In the genomic region with DNA sequence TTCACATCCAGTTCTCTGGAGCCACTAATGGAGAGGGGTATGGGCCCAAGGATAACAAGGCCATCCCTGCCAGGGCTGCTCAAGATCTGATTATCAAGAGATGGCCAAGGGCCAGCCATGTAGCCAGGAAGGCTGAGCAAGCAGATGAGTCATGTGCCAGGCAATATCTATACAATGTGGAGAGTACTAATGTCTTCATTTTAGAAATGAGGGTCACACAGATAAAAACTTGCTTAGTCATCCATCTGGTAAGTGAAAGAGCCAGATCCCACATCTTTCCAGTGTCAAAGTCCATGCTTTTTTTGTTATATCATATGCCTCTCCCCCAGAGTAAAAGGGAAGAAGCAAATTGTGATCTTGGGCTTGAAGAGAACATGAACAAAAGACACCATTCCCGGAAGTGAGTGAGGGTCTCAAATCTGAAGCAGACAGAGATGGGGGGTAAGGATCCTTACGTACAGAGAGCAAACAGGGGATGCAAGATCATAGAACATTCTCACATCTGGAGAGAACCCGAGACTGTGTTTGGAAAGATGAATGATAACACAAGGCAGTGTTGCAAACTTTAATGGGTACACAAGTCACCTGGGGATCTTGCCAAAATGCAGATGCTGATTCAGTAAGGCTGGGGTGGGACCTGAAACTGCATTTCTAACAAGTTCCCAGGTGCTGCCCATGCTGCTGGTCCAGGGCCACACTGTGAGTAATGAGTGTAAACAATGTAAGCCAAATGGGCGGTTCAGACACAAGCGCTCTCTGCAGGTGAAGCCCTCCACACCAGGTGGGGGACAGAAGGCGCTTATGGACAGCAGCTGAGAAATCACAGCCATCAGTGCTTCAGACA, we compare ENCODE assay signal across 1 cellular context.
TF ChIP-seq lines count a peak whose summit lies in the region.

No MANE protein-coding gene starts in this region.

TF ChIP-seq in K562, 482 proteins besides CTCF, POLR2A, EP300 and RAD21 (continued from another document and continues in another):
- TF ChIP-seq, protein P1, sequence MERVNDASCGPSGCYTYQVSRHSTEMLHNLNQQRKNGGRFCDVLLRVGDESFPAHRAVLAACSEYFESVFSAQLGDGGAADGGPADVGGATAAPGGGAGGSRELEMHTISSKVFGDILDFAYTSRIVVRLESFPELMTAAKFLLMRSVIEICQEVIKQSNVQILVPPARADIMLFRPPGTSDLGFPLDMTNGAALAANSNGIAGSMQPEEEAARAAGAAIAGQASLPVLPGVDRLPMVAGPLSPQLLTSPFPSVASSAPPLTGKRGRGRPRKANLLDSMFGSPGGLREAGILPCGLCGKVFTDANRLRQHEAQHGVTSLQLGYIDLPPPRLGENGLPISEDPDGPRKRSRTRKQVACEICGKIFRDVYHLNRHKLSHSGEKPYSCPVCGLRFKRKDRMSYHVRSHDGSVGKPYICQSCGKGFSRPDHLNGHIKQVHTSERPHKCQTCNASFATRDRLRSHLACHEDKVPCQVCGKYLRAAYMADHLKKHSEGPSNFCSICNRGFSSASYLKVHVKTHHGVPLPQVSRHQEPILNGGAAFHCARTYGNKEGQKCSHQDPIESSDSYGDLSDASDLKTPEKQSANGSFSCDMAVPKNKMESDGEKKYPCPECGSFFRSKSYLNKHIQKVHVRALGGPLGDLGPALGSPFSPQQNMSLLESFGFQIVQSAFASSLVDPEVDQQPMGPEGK (CRISPR knock-in tag; IDR thresholded peaks at IDR 0.05; ENCODE audit: borderline replicate concordance), result no peak
- no peak for TF ChIP-seq CEBPB (tag; IDR thresholded peaks at IDR 0.05)
- TF ChIP-seq ELF2 (CRISPR knock-in tag; IDR thresholded peaks at IDR 0.05), result no peak
- TF ChIP-seq DACH1 (IDR thresholded peaks at IDR 0.05; ENCODE audit: partially characterized antibody), result no peak
- no peak for TF ChIP-seq RBM17 (IDR thresholded peaks at IDR 0.05; ENCODE audit: borderline replicate concordance, low read depth, low read length)
- TF ChIP-seq SMAD3 (CRISPR knock-in tag; conservative IDR thresholded peaks at IDR 0.05), result 0 out of 2 replicates have a peak, but pooled peaks have one; percentile 52
- TF ChIP-seq ZNF408 (CRISPR knock-in tag; IDR thresholded peaks at IDR 0.05; ENCODE audit: low read depth), result no peak
- TF ChIP-seq, protein P2, sequence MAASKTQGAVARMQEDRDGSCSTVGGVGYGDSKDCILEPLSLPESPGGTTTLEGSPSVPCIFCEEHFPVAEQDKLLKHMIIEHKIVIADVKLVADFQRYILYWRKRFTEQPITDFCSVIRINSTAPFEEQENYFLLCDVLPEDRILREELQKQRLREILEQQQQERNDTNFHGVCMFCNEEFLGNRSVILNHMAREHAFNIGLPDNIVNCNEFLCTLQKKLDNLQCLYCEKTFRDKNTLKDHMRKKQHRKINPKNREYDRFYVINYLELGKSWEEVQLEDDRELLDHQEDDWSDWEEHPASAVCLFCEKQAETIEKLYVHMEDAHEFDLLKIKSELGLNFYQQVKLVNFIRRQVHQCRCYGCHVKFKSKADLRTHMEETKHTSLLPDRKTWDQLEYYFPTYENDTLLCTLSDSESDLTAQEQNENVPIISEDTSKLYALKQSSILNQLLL (CRISPR knock-in tag; IDR thresholded peaks at IDR 0.05; ENCODE audit: borderline replicate concordance), result no peak
- TF ChIP-seq HDAC1 (IDR thresholded peaks at IDR 0.05), result no peak
- TF ChIP-seq NCOA2 (IDR thresholded peaks at IDR 0.05; ENCODE audit: partially characterized antibody in 2 of 2), result no peak
- TF ChIP-seq HDAC2 (IDR thresholded peaks at IDR 0.05), result peak; percentile 24; the same call in 1 of the 2 replicates
- peak; percentile 60; the same call in 1 of the 2 replicates for TF ChIP-seq ZNF766 (CRISPR knock-in tag; conservative IDR thresholded peaks at IDR 0.05)
- TF ChIP-seq NBN (IDR thresholded peaks at IDR 0.05; ENCODE audit: low read depth), result no peak
- TF ChIP-seq, protein P3, sequence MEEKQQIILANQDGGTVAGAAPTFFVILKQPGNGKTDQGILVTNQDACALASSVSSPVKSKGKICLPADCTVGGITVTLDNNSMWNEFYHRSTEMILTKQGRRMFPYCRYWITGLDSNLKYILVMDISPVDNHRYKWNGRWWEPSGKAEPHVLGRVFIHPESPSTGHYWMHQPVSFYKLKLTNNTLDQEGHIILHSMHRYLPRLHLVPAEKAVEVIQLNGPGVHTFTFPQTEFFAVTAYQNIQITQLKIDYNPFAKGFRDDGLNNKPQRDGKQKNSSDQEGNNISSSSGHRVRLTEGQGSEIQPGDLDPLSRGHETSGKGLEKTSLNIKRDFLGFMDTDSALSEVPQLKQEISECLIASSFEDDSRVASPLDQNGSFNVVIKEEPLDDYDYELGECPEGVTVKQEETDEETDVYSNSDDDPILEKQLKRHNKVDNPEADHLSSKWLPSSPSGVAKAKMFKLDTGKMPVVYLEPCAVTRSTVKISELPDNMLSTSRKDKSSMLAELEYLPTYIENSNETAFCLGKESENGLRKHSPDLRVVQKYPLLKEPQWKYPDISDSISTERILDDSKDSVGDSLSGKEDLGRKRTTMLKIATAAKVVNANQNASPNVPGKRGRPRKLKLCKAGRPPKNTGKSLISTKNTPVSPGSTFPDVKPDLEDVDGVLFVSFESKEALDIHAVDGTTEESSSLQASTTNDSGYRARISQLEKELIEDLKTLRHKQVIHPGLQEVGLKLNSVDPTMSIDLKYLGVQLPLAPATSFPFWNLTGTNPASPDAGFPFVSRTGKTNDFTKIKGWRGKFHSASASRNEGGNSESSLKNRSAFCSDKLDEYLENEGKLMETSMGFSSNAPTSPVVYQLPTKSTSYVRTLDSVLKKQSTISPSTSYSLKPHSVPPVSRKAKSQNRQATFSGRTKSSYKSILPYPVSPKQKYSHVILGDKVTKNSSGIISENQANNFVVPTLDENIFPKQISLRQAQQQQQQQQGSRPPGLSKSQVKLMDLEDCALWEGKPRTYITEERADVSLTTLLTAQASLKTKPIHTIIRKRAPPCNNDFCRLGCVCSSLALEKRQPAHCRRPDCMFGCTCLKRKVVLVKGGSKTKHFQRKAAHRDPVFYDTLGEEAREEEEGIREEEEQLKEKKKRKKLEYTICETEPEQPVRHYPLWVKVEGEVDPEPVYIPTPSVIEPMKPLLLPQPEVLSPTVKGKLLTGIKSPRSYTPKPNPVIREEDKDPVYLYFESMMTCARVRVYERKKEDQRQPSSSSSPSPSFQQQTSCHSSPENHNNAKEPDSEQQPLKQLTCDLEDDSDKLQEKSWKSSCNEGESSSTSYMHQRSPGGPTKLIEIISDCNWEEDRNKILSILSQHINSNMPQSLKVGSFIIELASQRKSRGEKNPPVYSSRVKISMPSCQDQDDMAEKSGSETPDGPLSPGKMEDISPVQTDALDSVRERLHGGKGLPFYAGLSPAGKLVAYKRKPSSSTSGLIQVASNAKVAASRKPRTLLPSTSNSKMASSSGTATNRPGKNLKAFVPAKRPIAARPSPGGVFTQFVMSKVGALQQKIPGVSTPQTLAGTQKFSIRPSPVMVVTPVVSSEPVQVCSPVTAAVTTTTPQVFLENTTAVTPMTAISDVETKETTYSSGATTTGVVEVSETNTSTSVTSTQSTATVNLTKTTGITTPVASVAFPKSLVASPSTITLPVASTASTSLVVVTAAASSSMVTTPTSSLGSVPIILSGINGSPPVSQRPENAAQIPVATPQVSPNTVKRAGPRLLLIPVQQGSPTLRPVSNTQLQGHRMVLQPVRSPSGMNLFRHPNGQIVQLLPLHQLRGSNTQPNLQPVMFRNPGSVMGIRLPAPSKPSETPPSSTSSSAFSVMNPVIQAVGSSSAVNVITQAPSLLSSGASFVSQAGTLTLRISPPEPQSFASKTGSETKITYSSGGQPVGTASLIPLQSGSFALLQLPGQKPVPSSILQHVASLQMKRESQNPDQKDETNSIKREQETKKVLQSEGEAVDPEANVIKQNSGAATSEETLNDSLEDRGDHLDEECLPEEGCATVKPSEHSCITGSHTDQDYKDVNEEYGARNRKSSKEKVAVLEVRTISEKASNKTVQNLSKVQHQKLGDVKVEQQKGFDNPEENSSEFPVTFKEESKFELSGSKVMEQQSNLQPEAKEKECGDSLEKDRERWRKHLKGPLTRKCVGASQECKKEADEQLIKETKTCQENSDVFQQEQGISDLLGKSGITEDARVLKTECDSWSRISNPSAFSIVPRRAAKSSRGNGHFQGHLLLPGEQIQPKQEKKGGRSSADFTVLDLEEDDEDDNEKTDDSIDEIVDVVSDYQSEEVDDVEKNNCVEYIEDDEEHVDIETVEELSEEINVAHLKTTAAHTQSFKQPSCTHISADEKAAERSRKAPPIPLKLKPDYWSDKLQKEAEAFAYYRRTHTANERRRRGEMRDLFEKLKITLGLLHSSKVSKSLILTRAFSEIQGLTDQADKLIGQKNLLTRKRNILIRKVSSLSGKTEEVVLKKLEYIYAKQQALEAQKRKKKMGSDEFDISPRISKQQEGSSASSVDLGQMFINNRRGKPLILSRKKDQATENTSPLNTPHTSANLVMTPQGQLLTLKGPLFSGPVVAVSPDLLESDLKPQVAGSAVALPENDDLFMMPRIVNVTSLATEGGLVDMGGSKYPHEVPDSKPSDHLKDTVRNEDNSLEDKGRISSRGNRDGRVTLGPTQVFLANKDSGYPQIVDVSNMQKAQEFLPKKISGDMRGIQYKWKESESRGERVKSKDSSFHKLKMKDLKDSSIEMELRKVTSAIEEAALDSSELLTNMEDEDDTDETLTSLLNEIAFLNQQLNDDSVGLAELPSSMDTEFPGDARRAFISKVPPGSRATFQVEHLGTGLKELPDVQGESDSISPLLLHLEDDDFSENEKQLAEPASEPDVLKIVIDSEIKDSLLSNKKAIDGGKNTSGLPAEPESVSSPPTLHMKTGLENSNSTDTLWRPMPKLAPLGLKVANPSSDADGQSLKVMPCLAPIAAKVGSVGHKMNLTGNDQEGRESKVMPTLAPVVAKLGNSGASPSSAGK (IDR thresholded peaks at IDR 0.05), result no peak
- TF ChIP-seq ZBTB17 (CRISPR knock-in tag; IDR thresholded peaks at IDR 0.05), result no peak
- TF ChIP-seq, protein P4, sequence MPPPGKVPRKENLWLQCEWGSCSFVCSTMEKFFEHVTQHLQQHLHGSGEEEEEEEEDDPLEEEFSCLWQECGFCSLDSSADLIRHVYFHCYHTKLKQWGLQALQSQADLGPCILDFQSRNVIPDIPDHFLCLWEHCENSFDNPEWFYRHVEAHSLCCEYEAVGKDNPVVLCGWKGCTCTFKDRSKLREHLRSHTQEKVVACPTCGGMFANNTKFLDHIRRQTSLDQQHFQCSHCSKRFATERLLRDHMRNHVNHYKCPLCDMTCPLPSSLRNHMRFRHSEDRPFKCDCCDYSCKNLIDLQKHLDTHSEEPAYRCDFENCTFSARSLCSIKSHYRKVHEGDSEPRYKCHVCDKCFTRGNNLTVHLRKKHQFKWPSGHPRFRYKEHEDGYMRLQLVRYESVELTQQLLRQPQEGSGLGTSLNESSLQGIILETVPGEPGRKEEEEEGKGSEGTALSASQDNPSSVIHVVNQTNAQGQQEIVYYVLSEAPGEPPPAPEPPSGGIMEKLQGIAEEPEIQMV (tag; conservative IDR thresholded peaks at IDR 0.05; ENCODE audit: low read depth), result no peak
- TF ChIP-seq MBD2 (IDR thresholded peaks at IDR 0.05; ENCODE audit: borderline replicate concordance, low read depth), result no peak
- TF ChIP-seq NRF1 (conservative IDR thresholded peaks at IDR 0.05 in 1 of 2, IDR thresholded peaks at IDR 0.05 in 1 of 2), result no peak
- no peak for TF ChIP-seq PRPF4 (IDR thresholded peaks at IDR 0.05; ENCODE audit: insufficient read depth, low read depth, low read length, poor library complexity, severe bottlenecking)
- no peak for TF ChIP-seq L3MBTL2 (IDR thresholded peaks at IDR 0.05)
- no peak for TF ChIP-seq ZNF121 (CRISPR knock-in tag; conservative IDR thresholded peaks at IDR 0.05)
- TF ChIP-seq IFI16 (CRISPR knock-in tag; IDR thresholded peaks at IDR 0.05), result no peak
- TF ChIP-seq, protein P5, sequence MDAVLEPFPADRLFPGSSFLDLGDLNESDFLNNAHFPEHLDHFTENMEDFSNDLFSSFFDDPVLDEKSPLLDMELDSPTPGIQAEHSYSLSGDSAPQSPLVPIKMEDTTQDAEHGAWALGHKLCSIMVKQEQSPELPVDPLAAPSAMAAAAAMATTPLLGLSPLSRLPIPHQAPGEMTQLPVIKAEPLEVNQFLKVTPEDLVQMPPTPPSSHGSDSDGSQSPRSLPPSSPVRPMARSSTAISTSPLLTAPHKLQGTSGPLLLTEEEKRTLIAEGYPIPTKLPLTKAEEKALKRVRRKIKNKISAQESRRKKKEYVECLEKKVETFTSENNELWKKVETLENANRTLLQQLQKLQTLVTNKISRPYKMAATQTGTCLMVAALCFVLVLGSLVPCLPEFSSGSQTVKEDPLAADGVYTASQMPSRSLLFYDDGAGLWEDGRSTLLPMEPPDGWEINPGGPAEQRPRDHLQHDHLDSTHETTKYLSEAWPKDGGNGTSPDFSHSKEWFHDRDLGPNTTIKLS (IDR thresholded peaks at IDR 0.05; ENCODE audit: borderline replicate concordance, low read depth), result no peak
- peak; percentile 55; the same call in 1 of the 2 replicates for TF ChIP-seq CTBP1 (IDR thresholded peaks at IDR 0.05; ENCODE audit: borderline replicate concordance)
- no peak for TF ChIP-seq ARNT (IDR thresholded peaks at IDR 0.05)
- TF ChIP-seq ILF3 (IDR thresholded peaks at IDR 0.05; ENCODE audit: borderline replicate concordance), result no peak
- TF ChIP-seq RNF2 (IDR thresholded peaks at IDR 0.05), result no peak
- TF ChIP-seq, protein P6, sequence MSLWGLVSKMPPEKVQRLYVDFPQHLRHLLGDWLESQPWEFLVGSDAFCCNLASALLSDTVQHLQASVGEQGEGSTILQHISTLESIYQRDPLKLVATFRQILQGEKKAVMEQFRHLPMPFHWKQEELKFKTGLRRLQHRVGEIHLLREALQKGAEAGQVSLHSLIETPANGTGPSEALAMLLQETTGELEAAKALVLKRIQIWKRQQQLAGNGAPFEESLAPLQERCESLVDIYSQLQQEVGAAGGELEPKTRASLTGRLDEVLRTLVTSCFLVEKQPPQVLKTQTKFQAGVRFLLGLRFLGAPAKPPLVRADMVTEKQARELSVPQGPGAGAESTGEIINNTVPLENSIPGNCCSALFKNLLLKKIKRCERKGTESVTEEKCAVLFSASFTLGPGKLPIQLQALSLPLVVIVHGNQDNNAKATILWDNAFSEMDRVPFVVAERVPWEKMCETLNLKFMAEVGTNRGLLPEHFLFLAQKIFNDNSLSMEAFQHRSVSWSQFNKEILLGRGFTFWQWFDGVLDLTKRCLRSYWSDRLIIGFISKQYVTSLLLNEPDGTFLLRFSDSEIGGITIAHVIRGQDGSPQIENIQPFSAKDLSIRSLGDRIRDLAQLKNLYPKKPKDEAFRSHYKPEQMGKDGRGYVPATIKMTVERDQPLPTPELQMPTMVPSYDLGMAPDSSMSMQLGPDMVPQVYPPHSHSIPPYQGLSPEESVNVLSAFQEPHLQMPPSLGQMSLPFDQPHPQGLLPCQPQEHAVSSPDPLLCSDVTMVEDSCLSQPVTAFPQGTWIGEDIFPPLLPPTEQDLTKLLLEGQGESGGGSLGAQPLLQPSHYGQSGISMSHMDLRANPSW (CRISPR knock-in tag; IDR thresholded peaks at IDR 0.05), result no peak
- no peak for TF ChIP-seq EGR1 (conservative IDR thresholded peaks at IDR 0.05)
- TF ChIP-seq FOXJ2 (tag; IDR thresholded peaks at IDR 0.05), result peak; percentile 46; the same call in 1 of the 2 replicates
